1 cellular context compared by ENCODE assay signal in the genomic region with DNA sequence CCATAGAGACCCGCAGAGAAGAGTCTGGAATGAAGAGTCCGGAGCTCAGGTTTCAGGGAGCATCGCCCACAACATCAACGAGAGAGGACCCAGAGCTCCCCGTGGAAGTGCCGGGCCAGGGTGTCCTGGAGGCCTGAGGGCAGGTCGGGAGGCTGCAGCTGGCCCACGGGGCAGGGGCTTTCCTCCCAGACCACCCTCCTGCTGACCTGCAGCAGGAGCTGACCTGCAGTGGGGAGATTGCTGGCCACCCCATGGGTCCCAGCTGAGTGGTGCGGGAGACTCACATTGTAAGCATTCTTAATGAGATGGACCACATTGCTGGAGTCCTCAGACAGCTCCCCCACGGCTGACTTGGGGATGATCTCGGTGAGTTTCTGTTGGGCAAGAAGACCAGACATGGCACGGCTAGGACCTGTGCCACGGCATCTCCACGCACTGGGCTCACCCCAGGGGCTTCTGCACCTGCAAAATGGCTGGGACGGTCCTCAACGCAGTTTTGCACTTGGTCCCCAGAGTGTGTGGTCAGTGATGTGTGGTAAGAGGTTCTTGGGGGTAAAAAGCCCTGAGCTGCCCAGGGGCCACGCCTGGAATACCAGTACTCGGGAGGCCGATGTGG.
TF ChIP-seq lines count a peak whose summit lies in the region.

No MANE protein-coding gene starts in this region.

TF ChIP-seq in IMR-90, 13 proteins besides CTCF, POLR2A, EP300 and RAD21 (continued from another document):
- TF ChIP-seq, protein P1, sequence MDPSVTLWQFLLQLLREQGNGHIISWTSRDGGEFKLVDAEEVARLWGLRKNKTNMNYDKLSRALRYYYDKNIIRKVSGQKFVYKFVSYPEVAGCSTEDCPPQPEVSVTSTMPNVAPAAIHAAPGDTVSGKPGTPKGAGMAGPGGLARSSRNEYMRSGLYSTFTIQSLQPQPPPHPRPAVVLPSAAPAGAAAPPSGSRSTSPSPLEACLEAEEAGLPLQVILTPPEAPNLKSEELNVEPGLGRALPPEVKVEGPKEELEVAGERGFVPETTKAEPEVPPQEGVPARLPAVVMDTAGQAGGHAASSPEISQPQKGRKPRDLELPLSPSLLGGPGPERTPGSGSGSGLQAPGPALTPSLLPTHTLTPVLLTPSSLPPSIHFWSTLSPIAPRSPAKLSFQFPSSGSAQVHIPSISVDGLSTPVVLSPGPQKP (IDR thresholded peaks at IDR 0.05; ENCODE audit: borderline replicate concordance, low read depth, low read length): no peak
- TF ChIP-seq MAZ (IDR thresholded peaks at IDR 0.05; ENCODE audit: borderline replicate concordance, low read depth, low read length): no peak
- TF ChIP-seq BHLHE40 (IDR thresholded peaks at IDR 0.05; ENCODE audit: low read depth, low read length): no peak
- no peak for TF ChIP-seq CEBPB (IDR thresholded peaks at IDR 0.05; ENCODE audit: low read depth, low read length)
- TF ChIP-seq MXI1 (IDR thresholded peaks at IDR 0.05; ENCODE audit: borderline replicate concordance, low read depth, low read length): no peak
- no peak for TF ChIP-seq FOS (IDR thresholded peaks at IDR 0.05; ENCODE audit: low read depth, low read length)
- no peak for TF ChIP-seq SMC3 (IDR thresholded peaks at IDR 0.05; ENCODE audit: low read depth, low read length)
- no peak for TF ChIP-seq NFE2L2 (IDR thresholded peaks at IDR 0.05; ENCODE audit: low read depth, low read length)
- TF ChIP-seq, protein P2, sequence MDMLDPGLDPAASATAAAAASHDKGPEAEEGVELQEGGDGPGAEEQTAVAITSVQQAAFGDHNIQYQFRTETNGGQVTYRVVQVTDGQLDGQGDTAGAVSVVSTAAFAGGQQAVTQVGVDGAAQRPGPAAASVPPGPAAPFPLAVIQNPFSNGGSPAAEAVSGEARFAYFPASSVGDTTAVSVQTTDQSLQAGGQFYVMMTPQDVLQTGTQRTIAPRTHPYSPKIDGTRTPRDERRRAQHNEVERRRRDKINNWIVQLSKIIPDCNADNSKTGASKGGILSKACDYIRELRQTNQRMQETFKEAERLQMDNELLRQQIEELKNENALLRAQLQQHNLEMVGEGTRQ (IDR thresholded peaks at IDR 0.05; ENCODE audit: low read depth, low read length): no peak
- TF ChIP-seq RCOR1 (IDR thresholded peaks at IDR 0.05; ENCODE audit: insufficient replicate concordance, low read length): no peak
TF ChIP-seq in IMR-90: peak in this region for 0.
